Comparison of ENCODE assay signal across 12 cellular contexts in the genomic region with DNA sequence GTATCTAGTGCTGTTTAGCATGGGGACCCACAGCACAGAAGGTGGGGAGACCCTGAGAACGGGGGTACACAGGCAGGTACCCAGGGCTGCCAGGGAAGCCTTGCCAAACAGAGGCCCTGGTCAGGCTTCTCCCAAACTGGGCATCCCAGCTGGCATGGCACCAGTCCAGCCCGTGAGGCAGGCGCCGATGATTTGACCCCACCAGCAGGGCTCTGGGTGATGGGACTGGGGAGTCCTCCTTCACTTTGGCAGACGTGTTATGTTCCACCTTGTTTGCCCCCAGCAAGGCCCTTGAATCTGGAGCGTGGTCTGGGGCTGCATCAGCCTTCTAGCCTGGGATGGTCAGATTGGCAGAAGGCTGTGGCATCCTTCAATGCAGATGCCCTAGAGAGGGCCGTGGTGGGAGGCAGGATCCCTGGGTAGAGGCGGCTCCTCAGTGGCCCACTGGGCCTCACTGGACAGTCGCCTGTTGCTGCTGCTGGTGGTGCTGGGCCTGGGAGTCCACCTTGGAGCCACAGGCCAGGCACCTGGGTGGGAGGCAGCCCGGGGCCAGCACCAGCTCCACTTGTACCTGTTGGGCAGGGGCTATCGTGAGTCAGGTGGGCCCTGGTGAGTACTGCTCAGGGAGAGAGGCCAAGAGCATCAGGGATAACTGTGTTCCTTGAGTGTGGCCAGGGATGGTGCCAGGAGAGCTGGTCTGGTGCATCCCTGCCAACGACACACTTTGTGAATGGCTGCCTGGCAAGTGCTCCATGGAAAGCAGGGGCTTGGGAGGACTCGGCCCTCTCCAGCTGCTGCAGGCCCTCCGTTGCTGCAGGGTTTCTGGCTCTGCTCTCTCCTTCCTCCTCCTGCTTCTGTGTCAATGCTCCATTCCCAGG. TPM values are rescaled to one million over a fixed set of nuclear protein-coding genes. Genes with fewer than 3 reads are reported as not detected.
A peak's percentile ranks its signal among the peaks of the same experiment; 100 is the strongest.
DNase-seq lines count a peak whose midpoint lies in the region; ATAC-seq and TF ChIP-seq lines count a peak whose summit lies in the region.
"Had no signal": no experiment of that assay in that cellular context is flagged by ENCODE, and none has a peak within 500 bp of the region (broad histone marks: within the 10 kb centered on the region; RNA-seq: fewer than 3 reads in every experiment).

No MANE protein-coding gene starts in this region.

- ATAC-seq in heart right ventricle (no peak), T-helper 17 cell (no peak), right cardiac atrium (no peak), upper lobe of right lung (no peak), HG02870 (IDR thresholded peaks at IDR 0.05; ENCODE audit: unreplicated experiment) (no peak), GM19397 (IDR thresholded peaks at IDR 0.05; ENCODE audit: unreplicated experiment) (no peak)

- peak overlapping the region in 8 of 10 donors; percentile 30 to 91 (median 70) for H3K27ac ChIP-seq in heart right ventricle
- no peak overlapping the region for H3K27ac ChIP-seq in right cardiac atrium (ENCODE audit: low read length)
- H3K27ac ChIP-seq in upper lobe of right lung, result no peak overlapping the region

- CTCF ChIA-PET in GM10248 (lab: Yijun Ruan, JAX), result interaction anchor here (1.3 to 2.2 kb wide), 2 partner anchors 26 to 72 kb away, joined by 3 to 9 read pairs; no protein-coding TSS in a partner anchor

- H3K9me3 ChIP-seq in heart right ventricle (no peaks in the 10 kb centered on the region), T-helper 17 cell (ENCODE audit: control insufficient read depth, low read length, poor library complexity, severe bottlenecking) (no peaks in the 10 kb centered on the region), right cardiac atrium (ENCODE audit: control insufficient read depth, low read length) (no peaks in the 10 kb centered on the region), upper lobe of right lung (no peaks in the 10 kb centered on the region)

- POLR2A ChIA-PET in GM10248 (lab: Yijun Ruan, JAX), result no interaction called here

- H3K4me3 ChIP-seq in heart right ventricle (no peak overlapping the region), right cardiac atrium (ENCODE audit: low read length) (no peak overlapping the region), upper lobe of right lung (no peak overlapping the region)
- H3K4me3 ChIP-seq: coronary artery had no signal

- DNase-seq in heart right ventricle, result peak in 1 of 2 donors; percentile 15
- DNase-seq in cardiac septum (ENCODE audit: low spot score), result no peak
- DNase-seq in T-helper 17 cell, result no peak
- peak in 2 of 3 donors; percentile 55 to 70 for DNase-seq in right cardiac atrium
- peak; percentile 63 for DNase-seq in upper lobe of right lung
- no peak for DNase-seq in GM10248 (ENCODE audit: extremely low spot score)
- DNase-seq: activated gamma-delta T cell, islet precursor cell, NCI-H2227 treated with DMSO at 0.1 percent for 48 hours had no signal

- H3K27me3 ChIP-seq in heart right ventricle (no peaks in the 10 kb centered on the region), right cardiac atrium (ENCODE audit: control insufficient read depth, insufficient read depth) (no peaks in the 10 kb centered on the region), upper lobe of right lung (no peaks in the 10 kb centered on the region)

- peak overlapping the region; percentile 75 for H3K4me3 Mint-ChIP-seq in T-helper 17 cell

- peaks cover 41 to 97% (median 74%) of the 10 kb centered on the region in 9 donors for H3K4me1 ChIP-seq in heart right ventricle
- peaks cover 28% of the 10 kb centered on the region for H3K4me1 ChIP-seq in right cardiac atrium (ENCODE audit: control insufficient read depth, insufficient read depth, low read length)
- peaks cover 56% of the 10 kb centered on the region for H3K4me1 ChIP-seq in upper lobe of right lung

- intact Hi-C loops in heart right ventricle (cut with DNase I), result loop anchor here in 5 of 10 donors (5.0 to 10.0 kb wide), 6 partner anchors 37 to 106 kb away; no protein-coding TSS in a partner anchor
- intact Hi-C loops in cardiac septum (cut with DNase I), result loop anchor here (5.0 kb wide), 1 partner anchor 37 kb away; no protein-coding TSS in a partner anchor
- intact Hi-C loops in right cardiac atrium (cut with DNase I), result no loop called here
- intact Hi-C loops in upper lobe of right lung (cut with DNase I), result no loop called here

- no peaks in the 10 kb centered on the region for H3K27me3 Mint-ChIP-seq in T-helper 17 cell

- peaks cover 3% of the 10 kb centered on the region for H3K36me3 Mint-ChIP-seq in T-helper 17 cell (ENCODE audit: low read depth)

- H3K36me3 ChIP-seq in heart right ventricle, result peaks cover 0 to 5% (median 0%) of the 10 kb centered on the region in 9 donors
- H3K36me3 ChIP-seq in upper lobe of right lung, result no peaks in the 10 kb centered on the region

- peaks cover 73% of the 10 kb centered on the region for H3K4me1 Mint-ChIP-seq in T-helper 17 cell

- TF ChIP-seq CTCF in heart right ventricle (IDR thresholded peaks at IDR 0.05) (no peak), upper lobe of right lung (IDR thresholded peaks at IDR 0.05) (no peak), GM10248 (IDR thresholded peaks at IDR 0.05; ENCODE audit: control extremely low read depth, extremely low read depth, low read depth, missing control alignments) (no peak)

- H3K27ac Mint-ChIP-seq in T-helper 17 cell, result peak overlapping the region; percentile 97

- WGBS in heart right ventricle, 2 donors, result 72 to 79% methylated on average over 14 of the region's 14 CpGs
- 71% methylated on average over 14 of the region's 14 CpGs for WGBS in right cardiac atrium

RNA-seq across cellular contexts. Expression of a gene that starts 3.3 kb away (rescaled TPM):
- total RNA-seq in heart right ventricle (1 to 10 TPM; 1.5 to 9.7 (median 3.8) TPM), cardiac septum (5.3 TPM), T-helper 17 cell (10 to 100 TPM; 20.4 to 22.0 TPM), right cardiac atrium (1 to 10 TPM; 3.7 to 5.6 (median 4.8) TPM), upper lobe of right lung (17.2 TPM)
- polyA plus RNA-seq in heart right ventricle (1 to 10 TPM; 4.9 to 6.1 TPM), right cardiac atrium (6.6 TPM)

Comparison
In these comparisons a context has a peak if more than half of its experiments do, and no peak if none do; other contexts are left out.
1. DNase-seq: peak in right cardiac atrium (2 of 3) and upper lobe of right lung (single experiment); none in cardiac septum (single experiment), T-helper 17 cell (0 of 3) and GM10248 (single experiment).
2. H3K27ac ChIP-seq: peak in heart right ventricle (8 of 10); none in right cardiac atrium (single experiment) and upper lobe of right lung (single experiment).